1 cellular context compared by ENCODE assay signal in the genomic region with DNA sequence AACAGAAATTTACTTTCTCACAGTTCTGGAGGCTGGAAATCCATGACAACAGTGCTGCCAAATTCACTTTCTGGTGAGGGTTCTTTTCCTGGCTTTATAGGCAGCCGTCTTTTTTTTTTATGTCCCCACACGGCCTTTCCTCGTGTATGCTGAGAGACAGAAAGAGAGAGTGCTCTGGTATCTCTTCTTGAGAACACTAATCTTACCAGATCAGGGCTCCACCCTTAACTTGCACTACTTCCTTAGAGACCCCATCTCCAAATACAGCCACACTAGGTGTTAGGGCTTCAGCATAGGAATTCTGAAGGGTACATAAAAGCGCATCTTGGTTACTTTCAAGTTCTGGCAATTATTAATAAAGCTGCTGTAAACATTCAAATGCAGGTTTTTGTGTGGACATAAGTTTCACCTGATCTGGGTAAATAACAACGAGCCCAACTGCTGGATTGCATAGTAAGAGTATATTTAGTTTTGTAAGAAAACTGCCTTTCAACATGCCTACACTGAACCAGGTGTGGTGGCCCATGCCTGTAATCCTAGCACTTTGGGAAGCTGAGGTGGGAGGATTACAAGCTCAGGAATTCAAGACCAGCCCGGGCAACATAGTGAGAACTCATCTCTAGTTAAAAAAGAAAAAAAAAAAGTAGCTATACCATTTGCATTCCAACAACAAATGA.
TF ChIP-seq lines count a peak whose summit lies in the region.

No MANE protein-coding gene starts in this region.

TF ChIP-seq in HepG2, 621 proteins besides CTCF, POLR2A, EP300 and RAD21 (continued from another document and continues in another):
- TF ChIP-seq MLLT10 (CRISPR knock-in tag; IDR thresholded peaks at IDR 0.05), result no peak
- TF ChIP-seq NR2F6 (IDR thresholded peaks at IDR 0.05), result no peak
- peak; percentile 18; the same call in 1 of the 2 replicates for TF ChIP-seq NR2F6 (CRISPR knock-in tag; IDR thresholded peaks at IDR 0.05)
- TF ChIP-seq SOX5 (CRISPR knock-in tag; IDR thresholded peaks at IDR 0.05; ENCODE audit: borderline replicate concordance), result peak; percentile 59; the same call in 1 of the 2 replicates
- TF ChIP-seq KDM1A (CRISPR knock-in tag; IDR thresholded peaks at IDR 0.05), result no peak
- no peak for TF ChIP-seq ADNP (CRISPR knock-in tag; IDR thresholded peaks at IDR 0.05)
- TF ChIP-seq ASH2L (IDR thresholded peaks at IDR 0.05; ENCODE audit: insufficient read length, low read depth, low read length), result peak; percentile 62
- TF ChIP-seq SIX1 (CRISPR knock-in tag; IDR thresholded peaks at IDR 0.05; ENCODE audit: borderline replicate concordance), result peak; percentile 13; the same call in 1 of the 2 replicates
- TF ChIP-seq, protein P1, sequence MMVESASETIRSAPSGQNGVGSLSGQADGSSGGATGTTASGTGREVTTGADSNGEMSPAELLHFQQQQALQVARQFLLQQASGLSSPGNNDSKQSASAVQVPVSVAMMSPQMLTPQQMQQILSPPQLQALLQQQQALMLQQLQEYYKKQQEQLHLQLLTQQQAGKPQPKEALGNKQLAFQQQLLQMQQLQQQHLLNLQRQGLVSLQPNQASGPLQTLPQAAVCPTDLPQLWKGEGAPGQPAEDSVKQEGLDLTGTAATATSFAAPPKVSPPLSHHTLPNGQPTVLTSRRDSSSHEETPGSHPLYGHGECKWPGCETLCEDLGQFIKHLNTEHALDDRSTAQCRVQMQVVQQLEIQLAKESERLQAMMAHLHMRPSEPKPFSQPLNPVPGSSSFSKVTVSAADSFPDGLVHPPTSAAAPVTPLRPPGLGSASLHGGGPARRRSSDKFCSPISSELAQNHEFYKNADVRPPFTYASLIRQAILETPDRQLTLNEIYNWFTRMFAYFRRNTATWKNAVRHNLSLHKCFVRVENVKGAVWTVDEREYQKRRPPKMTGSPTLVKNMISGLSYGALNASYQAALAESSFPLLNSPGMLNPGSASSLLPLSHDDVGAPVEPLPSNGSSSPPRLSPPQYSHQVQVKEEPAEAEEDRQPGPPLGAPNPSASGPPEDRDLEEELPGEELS (CRISPR knock-in tag; IDR thresholded peaks at IDR 0.05), result peak; percentile 65
- TF ChIP-seq, protein P2, sequence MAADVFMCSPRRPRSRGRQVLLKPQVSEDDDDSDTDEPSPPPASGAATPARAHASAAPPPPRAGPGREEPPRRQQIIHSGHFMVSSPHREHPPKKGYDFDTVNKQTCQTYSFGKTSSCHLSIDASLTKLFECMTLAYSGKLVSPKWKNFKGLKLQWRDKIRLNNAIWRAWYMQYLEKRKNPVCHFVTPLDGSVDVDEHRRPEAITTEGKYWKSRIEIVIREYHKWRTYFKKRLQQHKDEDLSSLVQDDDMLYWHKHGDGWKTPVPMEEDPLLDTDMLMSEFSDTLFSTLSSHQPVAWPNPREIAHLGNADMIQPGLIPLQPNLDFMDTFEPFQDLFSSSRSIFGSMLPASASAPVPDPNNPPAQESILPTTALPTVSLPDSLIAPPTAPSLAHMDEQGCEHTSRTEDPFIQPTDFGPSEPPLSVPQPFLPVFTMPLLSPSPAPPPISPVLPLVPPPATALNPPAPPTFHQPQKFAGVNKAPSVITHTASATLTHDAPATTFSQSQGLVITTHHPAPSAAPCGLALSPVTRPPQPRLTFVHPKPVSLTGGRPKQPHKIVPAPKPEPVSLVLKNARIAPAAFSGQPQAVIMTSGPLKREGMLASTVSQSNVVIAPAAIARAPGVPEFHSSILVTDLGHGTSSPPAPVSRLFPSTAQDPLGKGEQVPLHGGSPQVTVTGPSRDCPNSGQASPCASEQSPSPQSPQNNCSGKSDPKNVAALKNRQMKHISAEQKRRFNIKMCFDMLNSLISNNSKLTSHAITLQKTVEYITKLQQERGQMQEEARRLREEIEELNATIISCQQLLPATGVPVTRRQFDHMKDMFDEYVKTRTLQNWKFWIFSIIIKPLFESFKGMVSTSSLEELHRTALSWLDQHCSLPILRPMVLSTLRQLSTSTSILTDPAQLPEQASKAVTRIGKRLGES (CRISPR knock-in tag; IDR thresholded peaks at IDR 0.05; ENCODE audit: borderline replicate concordance), result no peak
- peak; percentile 47; the same call in 1 of the 2 replicates for TF ChIP-seq FOXK1 (CRISPR knock-in tag; IDR thresholded peaks at IDR 0.05; ENCODE audit: borderline replicate concordance, low read depth)
- TF ChIP-seq, protein P3, sequence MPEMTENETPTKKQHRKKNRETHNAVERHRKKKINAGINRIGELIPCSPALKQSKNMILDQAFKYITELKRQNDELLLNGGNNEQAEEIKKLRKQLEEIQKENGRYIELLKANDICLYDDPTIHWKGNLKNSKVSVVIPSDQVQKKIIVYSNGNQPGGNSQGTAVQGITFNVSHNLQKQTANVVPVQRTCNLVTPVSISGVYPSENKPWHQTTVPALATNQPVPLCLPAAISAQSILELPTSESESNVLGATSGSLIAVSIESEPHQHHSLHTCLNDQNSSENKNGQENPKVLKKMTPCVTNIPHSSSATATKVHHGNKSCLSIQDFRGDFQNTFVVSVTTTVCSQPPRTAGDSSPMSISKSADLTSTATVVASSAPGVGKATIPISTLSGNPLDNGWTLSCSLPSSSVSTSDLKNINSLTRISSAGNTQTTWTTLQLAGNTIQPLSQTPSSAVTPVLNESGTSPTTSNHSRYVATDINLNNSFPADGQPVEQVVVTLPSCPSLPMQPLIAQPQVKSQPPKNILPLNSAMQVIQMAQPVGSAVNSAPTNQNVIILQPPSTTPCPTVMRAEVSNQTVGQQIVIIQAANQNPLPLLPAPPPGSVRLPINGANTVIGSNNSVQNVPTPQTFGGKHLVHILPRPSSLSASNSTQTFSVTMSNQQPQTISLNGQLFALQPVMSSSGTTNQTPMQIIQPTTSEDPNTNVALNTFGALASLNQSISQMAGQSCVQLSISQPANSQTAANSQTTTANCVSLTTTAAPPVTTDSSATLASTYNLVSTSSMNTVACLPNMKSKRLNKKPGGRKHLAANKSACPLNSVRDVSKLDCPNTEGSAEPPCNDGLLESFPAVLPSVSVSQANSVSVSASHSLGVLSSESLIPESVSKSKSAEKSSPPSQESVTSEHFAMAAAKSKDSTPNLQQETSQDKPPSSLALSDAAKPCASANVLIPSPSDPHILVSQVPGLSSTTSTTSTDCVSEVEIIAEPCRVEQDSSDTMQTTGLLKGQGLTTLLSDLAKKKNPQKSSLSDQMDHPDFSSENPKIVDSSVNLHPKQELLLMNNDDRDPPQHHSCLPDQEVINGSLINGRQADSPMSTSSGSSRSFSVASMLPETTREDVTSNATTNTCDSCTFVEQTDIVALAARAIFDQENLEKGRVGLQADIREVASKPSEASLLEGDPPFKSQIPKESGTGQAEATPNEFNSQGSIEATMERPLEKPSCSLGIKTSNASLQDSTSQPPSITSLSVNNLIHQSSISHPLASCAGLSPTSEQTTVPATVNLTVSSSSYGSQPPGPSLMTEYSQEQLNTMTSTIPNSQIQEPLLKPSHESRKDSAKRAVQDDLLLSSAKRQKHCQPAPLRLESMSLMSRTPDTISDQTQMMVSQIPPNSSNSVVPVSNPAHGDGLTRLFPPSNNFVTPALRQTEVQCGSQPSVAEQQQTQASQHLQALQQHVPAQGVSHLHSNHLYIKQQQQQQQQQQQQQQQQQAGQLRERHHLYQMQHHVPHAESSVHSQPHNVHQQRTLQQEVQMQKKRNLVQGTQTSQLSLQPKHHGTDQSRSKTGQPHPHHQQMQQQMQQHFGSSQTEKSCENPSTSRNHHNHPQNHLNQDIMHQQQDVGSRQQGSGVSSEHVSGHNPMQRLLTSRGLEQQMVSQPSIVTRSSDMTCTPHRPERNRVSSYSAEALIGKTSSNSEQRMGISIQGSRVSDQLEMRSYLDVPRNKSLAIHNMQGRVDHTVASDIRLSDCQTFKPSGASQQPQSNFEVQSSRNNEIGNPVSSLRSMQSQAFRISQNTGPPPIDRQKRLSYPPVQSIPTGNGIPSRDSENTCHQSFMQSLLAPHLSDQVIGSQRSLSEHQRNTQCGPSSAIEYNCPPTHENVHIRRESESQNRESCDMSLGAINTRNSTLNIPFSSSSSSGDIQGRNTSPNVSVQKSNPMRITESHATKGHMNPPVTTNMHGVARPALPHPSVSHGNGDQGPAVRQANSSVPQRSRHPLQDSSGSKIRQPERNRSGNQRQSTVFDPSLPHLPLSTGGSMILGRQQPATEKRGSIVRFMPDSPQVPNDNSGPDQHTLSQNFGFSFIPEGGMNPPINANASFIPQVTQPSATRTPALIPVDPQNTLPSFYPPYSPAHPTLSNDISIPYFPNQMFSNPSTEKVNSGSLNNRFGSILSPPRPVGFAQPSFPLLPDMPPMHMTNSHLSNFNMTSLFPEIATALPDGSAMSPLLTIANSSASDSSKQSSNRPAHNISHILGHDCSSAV (CRISPR knock-in tag; IDR thresholded peaks at IDR 0.05; ENCODE audit: borderline replicate concordance), result no peak
- TF ChIP-seq, protein P4, sequence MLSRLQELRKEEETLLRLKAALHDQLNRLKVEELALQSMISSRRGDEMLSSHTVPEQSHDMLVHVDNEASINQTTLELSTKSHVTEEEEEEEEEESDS (CRISPR knock-in tag; IDR thresholded peaks at IDR 0.05; ENCODE audit: borderline replicate concordance), result no peak
- TF ChIP-seq, protein P5, sequence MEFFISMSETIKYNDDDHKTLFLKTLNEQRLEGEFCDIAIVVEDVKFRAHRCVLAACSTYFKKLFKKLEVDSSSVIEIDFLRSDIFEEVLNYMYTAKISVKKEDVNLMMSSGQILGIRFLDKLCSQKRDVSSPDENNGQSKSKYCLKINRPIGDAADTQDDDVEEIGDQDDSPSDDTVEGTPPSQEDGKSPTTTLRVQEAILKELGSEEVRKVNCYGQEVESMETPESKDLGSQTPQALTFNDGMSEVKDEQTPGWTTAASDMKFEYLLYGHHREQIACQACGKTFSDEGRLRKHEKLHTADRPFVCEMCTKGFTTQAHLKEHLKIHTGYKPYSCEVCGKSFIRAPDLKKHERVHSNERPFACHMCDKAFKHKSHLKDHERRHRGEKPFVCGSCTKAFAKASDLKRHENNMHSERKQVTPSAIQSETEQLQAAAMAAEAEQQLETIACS (CRISPR knock-in tag; IDR thresholded peaks at IDR 0.05), result no peak
- TF ChIP-seq, protein P6, sequence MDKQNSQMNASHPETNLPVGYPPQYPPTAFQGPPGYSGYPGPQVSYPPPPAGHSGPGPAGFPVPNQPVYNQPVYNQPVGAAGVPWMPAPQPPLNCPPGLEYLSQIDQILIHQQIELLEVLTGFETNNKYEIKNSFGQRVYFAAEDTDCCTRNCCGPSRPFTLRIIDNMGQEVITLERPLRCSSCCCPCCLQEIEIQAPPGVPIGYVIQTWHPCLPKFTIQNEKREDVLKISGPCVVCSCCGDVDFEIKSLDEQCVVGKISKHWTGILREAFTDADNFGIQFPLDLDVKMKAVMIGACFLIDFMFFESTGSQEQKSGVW (CRISPR knock-in tag; IDR thresholded peaks at IDR 0.05; ENCODE audit: borderline replicate concordance), result no peak
- no peak for TF ChIP-seq ZNF589 (CRISPR knock-in tag; conservative IDR thresholded peaks at IDR 0.05)
- TF ChIP-seq MTF2 (CRISPR knock-in tag; IDR thresholded peaks at IDR 0.05; ENCODE audit: borderline replicate concordance), result no peak
- TF ChIP-seq ZNF317 (CRISPR knock-in tag; IDR thresholded peaks at IDR 0.05), result no peak
- peak; percentile 86; the same call in 1 of the 2 replicates for TF ChIP-seq BCL6 (CRISPR knock-in tag; IDR thresholded peaks at IDR 0.05)
- TF ChIP-seq HCFC1 (IDR thresholded peaks at IDR 0.05; ENCODE audit: low read depth, low read length), result no peak
- no peak for TF ChIP-seq ZFP62 (CRISPR knock-in tag; IDR thresholded peaks at IDR 0.05)
- no peak for TF ChIP-seq ZBTB21 (CRISPR knock-in tag; IDR thresholded peaks at IDR 0.05)
- TF ChIP-seq ZNF788 (CRISPR knock-in tag; IDR thresholded peaks at IDR 0.05; ENCODE audit: borderline replicate concordance), result no peak
- no peak for TF ChIP-seq SMAD3 (CRISPR knock-in tag; IDR thresholded peaks at IDR 0.05)
- no peak for TF ChIP-seq ZNF343 (CRISPR knock-in tag; IDR thresholded peaks at IDR 0.05)
- no peak for TF ChIP-seq ATAD3A (CRISPR knock-in tag; IDR thresholded peaks at IDR 0.05)
- TF ChIP-seq, protein P7, sequence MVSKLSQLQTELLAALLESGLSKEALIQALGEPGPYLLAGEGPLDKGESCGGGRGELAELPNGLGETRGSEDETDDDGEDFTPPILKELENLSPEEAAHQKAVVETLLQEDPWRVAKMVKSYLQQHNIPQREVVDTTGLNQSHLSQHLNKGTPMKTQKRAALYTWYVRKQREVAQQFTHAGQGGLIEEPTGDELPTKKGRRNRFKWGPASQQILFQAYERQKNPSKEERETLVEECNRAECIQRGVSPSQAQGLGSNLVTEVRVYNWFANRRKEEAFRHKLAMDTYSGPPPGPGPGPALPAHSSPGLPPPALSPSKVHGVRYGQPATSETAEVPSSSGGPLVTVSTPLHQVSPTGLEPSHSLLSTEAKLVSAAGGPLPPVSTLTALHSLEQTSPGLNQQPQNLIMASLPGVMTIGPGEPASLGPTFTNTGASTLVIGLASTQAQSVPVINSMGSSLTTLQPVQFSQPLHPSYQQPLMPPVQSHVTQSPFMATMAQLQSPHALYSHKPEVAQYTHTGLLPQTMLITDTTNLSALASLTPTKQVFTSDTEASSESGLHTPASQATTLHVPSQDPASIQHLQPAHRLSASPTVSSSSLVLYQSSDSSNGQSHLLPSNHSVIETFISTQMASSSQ (IDR thresholded peaks at IDR 0.05; ENCODE audit: low read depth), result peak; percentile 87
- TF ChIP-seq, protein P7 (CRISPR knock-in tag; IDR thresholded peaks at IDR 0.05; ENCODE audit: borderline replicate concordance), result peak; percentile 86; the same call in 1 of the 2 replicates
- TF ChIP-seq SAP130 (CRISPR knock-in tag; IDR thresholded peaks at IDR 0.05; ENCODE audit: low read depth), result peak; percentile 34; the same call in 1 of the 2 replicates
- TF ChIP-seq GATAD2A (CRISPR knock-in tag; IDR thresholded peaks at IDR 0.05), result peak; percentile 68; the same call in 1 of the 2 replicates
- no peak for TF ChIP-seq HES4 (CRISPR knock-in tag; IDR thresholded peaks at IDR 0.05; ENCODE audit: borderline replicate concordance)
- peak; percentile 7; the same call in 1 of the 2 replicates for TF ChIP-seq ELF1 (CRISPR knock-in tag; IDR thresholded peaks at IDR 0.05)
- no peak for TF ChIP-seq ZNF468 (CRISPR knock-in tag; IDR thresholded peaks at IDR 0.05)
- TF ChIP-seq ZNF552 (CRISPR knock-in tag; IDR thresholded peaks at IDR 0.05; ENCODE audit: borderline replicate concordance), result no peak
- no peak for TF ChIP-seq ZFYVE20 (CRISPR knock-in tag; IDR thresholded peaks at IDR 0.05; ENCODE audit: borderline replicate concordance, low read depth)
- no peak for TF ChIP-seq ZNF337 (CRISPR knock-in tag; IDR thresholded peaks at IDR 0.05; ENCODE audit: borderline replicate concordance, low read depth)
- TF ChIP-seq ZEB1 (IDR thresholded peaks at IDR 0.05; ENCODE audit: insufficient replicate concordance, low read depth), result peak; percentile 60
